ENCODE assay signal across 22 cellular contexts in genomic region chr4:168560835-168561210, GRCh38.
DNase-seq lines count a peak whose midpoint lies in the region; ATAC-seq and TF ChIP-seq lines count a peak whose summit lies in the region.
"Had no signal": no experiment of that assay in that cellular context is flagged by ENCODE, and none has a peak within 500 bp of the region (broad histone marks: within the 10 kb centered on the region; RNA-seq: fewer than 3 reads in every experiment).

No MANE protein-coding gene starts in this region.

- TF ChIP-seq CTCF in RWPE2 (IDR thresholded peaks at IDR 0.05; ENCODE audit: poor library complexity, severe bottlenecking): no peak
- no peak for TF ChIP-seq CTCF in suprapubic skin (IDR thresholded peaks at IDR 0.05)

- no peaks in the 10 kb centered on the region for H3K27me3 ChIP-seq in RWPE2 (ENCODE audit: insufficient read depth, poor library complexity, severe bottlenecking)
- no peaks in the 10 kb centered on the region for H3K27me3 ChIP-seq in mesenchymal stem cell (ENCODE audit: control insufficient read depth in 1 of 2, insufficient read depth in 1 of 2, low read length in 2 of 2)
- H3K27me3 ChIP-seq in suprapubic skin: no peaks in the 10 kb centered on the region
- H3K27me3 ChIP-seq: body of pancreas, SJCRH30, upper lobe of left lung had no signal

- no peak overlapping the region for H3K9ac ChIP-seq in mesenchymal stem cell (ENCODE audit: low read length)
- H3K9ac ChIP-seq: parathyroid adenoma had no signal

- no peak overlapping the region for H3K18ac ChIP-seq in mesenchymal stem cell (ENCODE audit: low read depth in 1 of 2, low read length in 2 of 2)

- H3K9me3 ChIP-seq in RWPE2 (ENCODE audit: severe bottlenecking) (no peaks in the 10 kb centered on the region), mesenchymal stem cell (ENCODE audit: control insufficient read depth, low read length) (no peaks in the 10 kb centered on the region), suprapubic skin (no peaks in the 10 kb centered on the region)
- H3K9me3 ChIP-seq: body of pancreas, mucosa of descending colon, SJCRH30, upper lobe of left lung had no signal

- TF ChIP-seq EP300 in suprapubic skin (IDR thresholded peaks at IDR 0.05): no peak

- peak; percentile 26 for DNase-seq in NCI-H748 (lab: John Stamatoyannopoulos, UW; ENCODE audit: unreplicated experiment)
- no peak for DNase-seq in NCI-H748 treated with DMSO at 0.1 percent for 48 hours (lab: John Stamatoyannopoulos, UW)
- DNase-seq in RWPE2 (ENCODE audit: low spot score): no peak
- DNase-seq in mesenchymal stem cell: no peak
- no peak for DNase-seq in suprapubic skin (ENCODE audit: low spot score in 2 of 2)
- no peak for DNase-seq in NCI-H1694 (lab: John Stamatoyannopoulos, UW)
- DNase-seq in NCI-H526 (lab: John Stamatoyannopoulos, UW): no peak
- no peak for DNase-seq in NCI-H524 treated with DMSO at 0.1 percent for 48 hours (lab: John Stamatoyannopoulos, UW)
- DNase-seq: activated CD4-positive, alpha-beta T cell treated with anti-CD3 and anti-CD28 coated beads for 4 hours; activated naive CD4-positive, alpha-beta T cell treated with anti-CD3 and anti-CD28 coated beads, Interleukin-2, amount 50 U/mL, for 16 hours; activated T-cell treated with anti-CD3 and anti-CD28 coated beads for 4 hours; CD4-positive, alpha-beta memory T cell; dermis blood vessel endothelial cell; NCI-H1048; stimulated activated naive CD4-positive, alpha-beta T cell; T-helper 9 cell had no signal

- no peak for TF ChIP-seq POLR2A in suprapubic skin (IDR thresholded peaks at IDR 0.05)

- H3K4me2 ChIP-seq in mesenchymal stem cell (ENCODE audit: low read length, poor library complexity, severe bottlenecking): no peak overlapping the region

- no peak overlapping the region for H2BK5ac ChIP-seq in mesenchymal stem cell (ENCODE audit: low read depth, low read length, poor library complexity, severe bottlenecking)

- no peak overlapping the region for H3K23ac ChIP-seq in mesenchymal stem cell (ENCODE audit: low read length in 2 of 2)

- H2BK12ac ChIP-seq in mesenchymal stem cell (ENCODE audit: low read length in 2 of 2): no peak overlapping the region

- peak overlapping the region; percentile 68 for H2AK5ac ChIP-seq in mesenchymal stem cell (ENCODE audit: low read length, severe bottlenecking)

- H3K14ac ChIP-seq in mesenchymal stem cell (ENCODE audit: low read length in 2 of 2): no peak overlapping the region

- H3K4me3 ChIP-seq in RWPE2 (ENCODE audit: severe bottlenecking) (no peak overlapping the region), mesenchymal stem cell (ENCODE audit: insufficient read depth in 1 of 2, low read depth in 1 of 2, low read length in 2 of 2) (no peak overlapping the region), suprapubic skin (no peak overlapping the region)
- H3K4me3 ChIP-seq: body of pancreas, K562, mucosa of descending colon, SJCRH30, upper lobe of left lung had no signal

- ATAC-seq in RWPE2 (ENCODE audit: low read depth): no peak
- ATAC-seq: K562 had no signal

- H4K8ac ChIP-seq in mesenchymal stem cell (ENCODE audit: low read length): no peak overlapping the region

- H3K27ac ChIP-seq in RWPE2 (ENCODE audit: poor library complexity, severe bottlenecking) (peak overlapping the region; percentile 82), mesenchymal stem cell (ENCODE audit: low read length, poor library complexity, severe bottlenecking) (no peak overlapping the region), suprapubic skin (peak overlapping the region; percentile 8)
- H3K27ac ChIP-seq: body of pancreas, parathyroid adenoma, upper lobe of left lung had no signal

- no peak overlapping the region for H4K91ac ChIP-seq in mesenchymal stem cell (ENCODE audit: low read length)

- no peak overlapping the region for H2BK120ac ChIP-seq in mesenchymal stem cell (ENCODE audit: low read depth, low read length)

- H3K4me1 ChIP-seq in RWPE2 (ENCODE audit: insufficient read depth, poor library complexity, severe bottlenecking) (peaks cover 46% of the 10 kb centered on the region), mesenchymal stem cell (ENCODE audit: control insufficient read depth, insufficient read depth, low read depth, low read length) (peaks cover 12% of the 10 kb centered on the region), suprapubic skin (peaks cover 11% of the 10 kb centered on the region)
- H3K4me1 ChIP-seq: parathyroid adenoma had no signal

- H2AFZ ChIP-seq in mesenchymal stem cell (ENCODE audit: low read depth, low read length): no peak overlapping the region
- H2AFZ ChIP-seq: parathyroid adenoma had no signal

- H3K79me1 ChIP-seq in mesenchymal stem cell (replicated peaks; ENCODE audit: low read length, poor library complexity, severe bottlenecking): no peaks in the 10 kb centered on the region

- H3K4ac ChIP-seq in mesenchymal stem cell (ENCODE audit: low read depth in 1 of 2, low read length in 2 of 2): no peak overlapping the region

- H3K36me3 ChIP-seq in RWPE2 (ENCODE audit: low read depth) (no peaks in the 10 kb centered on the region), mesenchymal stem cell (ENCODE audit: control insufficient read depth in 1 of 2, insufficient read depth in 2 of 2, low read depth in 1 of 2, low read length in 2 of 2) (no peaks in the 10 kb centered on the region), suprapubic skin (no peaks in the 10 kb centered on the region)
- H3K36me3 ChIP-seq: SJCRH30, upper lobe of left lung had no signal

- no peak overlapping the region for H2BK15ac ChIP-seq in mesenchymal stem cell (ENCODE audit: low read depth, poor library complexity, severe bottlenecking)
